7 cellular contexts compared by ENCODE assay signal in genomic region chr2:229920011-229920781, GRCh38. TPM values are rescaled to one million over a fixed set of nuclear protein-coding genes. Genes with fewer than 3 reads are reported as not detected.
DNase-seq lines count a peak whose midpoint lies in the region; ATAC-seq, FAIRE-seq and TF ChIP-seq lines count a peak whose summit lies in the region.

No MANE protein-coding gene starts in this region.

- ATAC-seq in left lung (no peak), GM21737 (IDR thresholded peaks at IDR 0.05; ENCODE audit: unreplicated experiment) (no peak)

- POLR2A ChIA-PET in RWPE1 (lab: Yijun Ruan, JAX; ENCODE audit: low non-redundant PET): no interaction called here

- intact Hi-C loops in left lung (cut with DNase I): no loop called here

- FAIRE-seq in GM12892 (lab: Jason Lieb, UNC): peak; percentile 82

- H3K27ac ChIP-seq in RWPE1 (peak overlapping the region; percentile 54), left lung (peak overlapping the region; percentile 97 to 98)

- H3K27me3 Mint-ChIP-seq in brain: peaks cover 17% of the 10 kb centered on the region

- no peaks in the 10 kb centered on the region for H3K27me3 ChIP-seq in left lung

- no peak for TF ChIP-seq CTCF in RWPE1 (conservative IDR thresholded peaks at IDR 0.05; ENCODE audit: low read depth)
- TF ChIP-seq CTCF in brain (conservative IDR thresholded peaks at IDR 0.05): no peak
- no peak for TF ChIP-seq CTCF in left lung (IDR thresholded peaks at IDR 0.05)

- peak overlapping the region; percentile 90 to 100 for H3K4me3 ChIP-seq in left lung

- H3K9me3 ChIP-seq in left lung: no peaks in the 10 kb centered on the region

- peaks cover 68% of the 10 kb centered on the region for H3K4me1 Mint-ChIP-seq in brain

- peaks cover 0 to 5% (median 0%) of the 10 kb centered on the region in 5 experiments for H3K9me3 Mint-ChIP-seq in brain

- peaks cover 19% of the 10 kb centered on the region for H3K36me3 Mint-ChIP-seq in brain

- H3K4me1 ChIP-seq in left lung: peaks cover 4 to 49% of the 10 kb centered on the region in 2 donors

- peaks cover 0 to 13% of the 10 kb centered on the region in 2 donors for H3K36me3 ChIP-seq in left lung

- peak overlapping the region; percentile 95 to 100 (median 99) for H3K4me3 Mint-ChIP-seq in brain

- no peak for TF ChIP-seq POLR2A in GM12892 (IDR thresholded peaks at IDR 0.05; ENCODE audit: low read depth, low read length)

- CTCF ChIA-PET in RWPE1 (lab: Yijun Ruan, JAX): interaction anchor here (0.9 kb wide), 1 partner anchor 147 kb away, joined by 3 read pairs; no protein-coding TSS in a partner anchor

- H3K27ac Mint-ChIP-seq in brain: peak overlapping the region; percentile 98 to 100 (median 99)

- no peak for DNase-seq in GM12892 (ENCODE audit: insufficient read length)
- DNase-seq in RWPE1 (ENCODE audit: low spot score): no peak
- DNase-seq in left lung: no peak
- peak; percentile 12 for DNase-seq in stimulated activated naive CD4-positive, alpha-beta T cell treated with Interleukin-2 at 50 U/mL for 16 hours (lab: John Stamatoyannopoulos, UW)
- no peak for DNase-seq in NCI-H1048 (lab: John Stamatoyannopoulos, UW)

RNA-seq across cellular contexts. Expression of gene TRIP12, which starts 1.6 kb away (rescaled TPM):
- polyA plus RNA-seq in GM12892 (2012; ENCODE audit: missing spikeins): 77.7 TPM
- 45.8 TPM for polyA plus RNA-seq in brain (ENCODE audit: insufficient read depth, low read depth, low replicate concordance)
- total RNA-seq in left lung: 100 to 1,000 TPM; 203 to 234 TPM

RNA-seq across cellular contexts. Expression of gene FBXO36, which starts 2.1 kb away (rescaled TPM):
- polyA plus RNA-seq in GM12892 (2012; ENCODE audit: missing spikeins): 1.6 TPM
- 2.5 TPM for polyA plus RNA-seq in brain (ENCODE audit: insufficient read depth, low read depth, low replicate concordance)
- 1 to 10 TPM; 2.0 to 2.4 TPM for total RNA-seq in left lung
